25 cellular contexts compared by ENCODE assay signal in the genomic region with DNA sequence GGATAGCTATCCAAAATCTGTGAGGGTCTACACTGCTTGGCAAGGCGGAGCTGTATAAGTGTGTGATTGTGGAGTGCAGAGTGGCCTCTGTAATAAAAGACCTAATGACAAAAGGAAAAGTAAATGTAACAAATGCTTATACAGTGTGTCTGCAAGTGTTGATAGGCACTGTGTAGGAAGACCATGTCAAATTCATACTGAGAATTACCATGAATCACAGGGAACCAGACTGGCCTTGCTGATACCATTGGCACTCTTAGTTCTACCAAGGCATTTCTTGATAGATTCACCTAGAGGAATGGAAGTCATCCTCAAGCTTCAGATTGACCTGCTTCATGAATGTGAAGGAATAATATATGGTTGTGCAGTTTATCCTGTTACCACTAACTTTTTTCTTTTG.
"Had no signal": no experiment of that assay in that cellular context is flagged by ENCODE, and none has a peak within 500 bp of the region (broad histone marks: within the 10 kb centered on the region; RNA-seq: fewer than 3 reads in every experiment).

No MANE protein-coding gene starts in this region.

- FAIRE-seq: endothelial cell of umbilical vein, islet of Langerhans, urothelium cell line had no signal

- H3K9me3 ChIP-seq: mucosa of descending colon, ovary, right atrium auricular region, sigmoid colon, suprapubic skin, thyroid gland had no signal

- H3K27me3 ChIP-seq: hepatocyte, ovary, right atrium auricular region, sigmoid colon, suprapubic skin, thyroid gland had no signal

- DNase-seq: effector CD4-positive, alpha-beta T cell; endodermal cell; erythroblast; foreskin melanocyte; head of caudate nucleus; mammary epithelial cell; mucosa of descending colon; natural killer cell; ovary; sigmoid colon; stimulated activated CD4-positive, alpha-beta T cell treated with anti-CD3 and anti-CD28 coated beads, Interleukin-2, amount 100 ng/mL, for 24 hours; stimulated activated CD4-positive, alpha-beta T cell treated with anti-CD3 and anti-CD28 coated beads, Interleukin-4, amount 100 ng/mL, for 4 hours; stimulated activated naive CD4-positive, alpha-beta T cell; thyroid gland had no signal

- H3K9me3 Mint-ChIP-seq: natural killer cell, neural crest cell, type B pancreatic cell had no signal

- H3K4me3 ChIP-seq: coronary artery, hepatocyte, mucosa of descending colon, ovary, right atrium auricular region, sigmoid colon, skin epidermis, suprapubic skin, thyroid gland had no signal

- H3K4me1 ChIP-seq: right atrium auricular region, sigmoid colon, thyroid gland had no signal

- H3K4me2 ChIP-seq: hepatocyte had no signal

- H3K79me2 ChIP-seq: hepatocyte had no signal

- H3K36me3 Mint-ChIP-seq: natural killer cell, type B pancreatic cell had no signal

- H3K4me1 Mint-ChIP-seq: natural killer cell had no signal

- H3K36me3 ChIP-seq: ovary, right atrium auricular region, sigmoid colon, suprapubic skin, thyroid gland had no signal

- H3K4me3 Mint-ChIP-seq: endodermal cell, natural killer cell, neural crest cell, type B pancreatic cell had no signal

- H3K27ac ChIP-seq: coronary artery, hepatocyte, ovary, right atrium auricular region, sigmoid colon, skin epidermis, suprapubic skin, thyroid gland had no signal

- H3K27ac Mint-ChIP-seq: endodermal cell, natural killer cell, type B pancreatic cell had no signal

- H2AFZ ChIP-seq: hepatocyte had no signal

- ATAC-seq: left lobe of liver, mucosa of descending colon, natural killer cell had no signal
